1 cellular context compared by ENCODE assay signal in genomic region chr5:108696407-108696806, GRCh38.
TF ChIP-seq lines count a peak whose summit lies in the region.

No MANE protein-coding gene starts in this region.

TF ChIP-seq in HEK293, 187 proteins besides CTCF, POLR2A, EP300 and RAD21 (continued from another document and continues in another):
- TF ChIP-seq ZNF488 (tag by site-specific recombination; IDR thresholded peaks at IDR 0.05), result no peak
- TF ChIP-seq ZNF140 (tag by site-specific recombination; IDR thresholded peaks at IDR 0.05), result peak; percentile 50; the same call in 1 of the 2 replicates
- TF ChIP-seq ZNF664 (tag by site-specific recombination; IDR thresholded peaks at IDR 0.05), result no peak
- TF ChIP-seq ZFP37 (tag by site-specific recombination; IDR thresholded peaks at IDR 0.05), result no peak
- TF ChIP-seq ZNF423 (tag by site-specific recombination; IDR thresholded peaks at IDR 0.05), result no peak
- no peak for TF ChIP-seq ZNF692 (tag by site-specific recombination; IDR thresholded peaks at IDR 0.05)
- TF ChIP-seq ZNF658 (tag by site-specific recombination; IDR thresholded peaks at IDR 0.05), result no peak
- TF ChIP-seq OVOL3 (tag by site-specific recombination; IDR thresholded peaks at IDR 0.05), result no peak
- TF ChIP-seq ZSCAN16 (tag by site-specific recombination; IDR thresholded peaks at IDR 0.05), result no peak
- no peak for TF ChIP-seq GLI2 (tag by site-specific recombination; IDR thresholded peaks at IDR 0.05; ENCODE audit: borderline replicate concordance, low read depth)
- TF ChIP-seq ZNF174 (tag by site-specific recombination; IDR thresholded peaks at IDR 0.05), result no peak
- TF ChIP-seq ZNF660 (tag by site-specific recombination; IDR thresholded peaks at IDR 0.05), result no peak
- TF ChIP-seq ZNF155 (tag by site-specific recombination; IDR thresholded peaks at IDR 0.05), result no peak
- TF ChIP-seq, protein P1, sequence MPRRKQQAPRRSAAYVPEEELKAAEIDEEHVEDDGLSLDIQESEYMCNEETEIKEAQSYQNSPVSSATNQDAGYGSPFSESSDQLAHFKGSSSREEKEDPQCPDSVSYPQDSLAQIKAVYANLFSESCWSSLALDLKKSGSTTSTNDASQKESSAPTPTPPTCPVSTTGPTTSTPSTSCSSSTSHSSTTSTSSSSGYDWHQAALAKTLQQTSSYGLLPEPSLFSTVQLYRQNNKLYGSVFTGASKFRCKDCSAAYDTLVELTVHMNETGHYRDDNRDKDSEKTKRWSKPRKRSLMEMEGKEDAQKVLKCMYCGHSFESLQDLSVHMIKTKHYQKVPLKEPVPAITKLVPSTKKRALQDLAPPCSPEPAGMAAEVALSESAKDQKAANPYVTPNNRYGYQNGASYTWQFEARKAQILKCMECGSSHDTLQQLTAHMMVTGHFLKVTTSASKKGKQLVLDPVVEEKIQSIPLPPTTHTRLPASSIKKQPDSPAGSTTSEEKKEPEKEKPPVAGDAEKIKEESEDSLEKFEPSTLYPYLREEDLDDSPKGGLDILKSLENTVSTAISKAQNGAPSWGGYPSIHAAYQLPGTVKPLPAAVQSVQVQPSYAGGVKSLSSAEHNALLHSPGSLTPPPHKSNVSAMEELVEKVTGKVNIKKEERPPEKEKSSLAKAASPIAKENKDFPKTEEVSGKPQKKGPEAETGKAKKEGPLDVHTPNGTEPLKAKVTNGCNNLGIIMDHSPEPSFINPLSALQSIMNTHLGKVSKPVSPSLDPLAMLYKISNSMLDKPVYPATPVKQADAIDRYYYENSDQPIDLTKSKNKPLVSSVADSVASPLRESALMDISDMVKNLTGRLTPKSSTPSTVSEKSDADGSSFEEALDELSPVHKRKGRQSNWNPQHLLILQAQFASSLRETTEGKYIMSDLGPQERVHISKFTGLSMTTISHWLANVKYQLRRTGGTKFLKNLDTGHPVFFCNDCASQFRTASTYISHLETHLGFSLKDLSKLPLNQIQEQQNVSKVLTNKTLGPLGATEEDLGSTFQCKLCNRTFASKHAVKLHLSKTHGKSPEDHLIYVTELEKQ (tag by site-specific recombination; IDR thresholded peaks at IDR 0.05; ENCODE audit: borderline replicate concordance), result no peak
- TF ChIP-seq ZNF324 (tag by site-specific recombination; IDR thresholded peaks at IDR 0.05), result no peak
- no peak for TF ChIP-seq ZNF24 (tag by site-specific recombination; IDR thresholded peaks at IDR 0.05)
- TF ChIP-seq, protein P2, sequence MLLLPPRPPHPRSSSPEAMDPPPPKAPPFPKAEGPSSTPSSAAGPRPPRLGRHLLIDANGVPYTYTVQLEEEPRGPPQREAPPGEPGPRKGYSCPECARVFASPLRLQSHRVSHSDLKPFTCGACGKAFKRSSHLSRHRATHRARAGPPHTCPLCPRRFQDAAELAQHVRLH (tag by site-specific recombination; IDR thresholded peaks at IDR 0.05), result no peak
- TF ChIP-seq MYNN (tag by site-specific recombination; IDR thresholded peaks at IDR 0.05; ENCODE audit: borderline replicate concordance), result no peak
- TF ChIP-seq ZNF621 (tag by site-specific recombination; IDR thresholded peaks at IDR 0.05), result no peak
- no peak for TF ChIP-seq ZNF843 (tag by site-specific recombination; IDR thresholded peaks at IDR 0.05)
- no peak for TF ChIP-seq ZFP69B (tag by site-specific recombination; IDR thresholded peaks at IDR 0.05)
- no peak for TF ChIP-seq ZNF830 (tag by site-specific recombination; IDR thresholded peaks at IDR 0.05; ENCODE audit: low read depth)
- TF ChIP-seq ZNF768 (tag by site-specific recombination; IDR thresholded peaks at IDR 0.05), result no peak
- TF ChIP-seq ZBTB20 (tag by site-specific recombination; IDR thresholded peaks at IDR 0.05), result no peak
- no peak for TF ChIP-seq ZFP3 (tag by site-specific recombination; IDR thresholded peaks at IDR 0.05; ENCODE audit: low read depth)
- TF ChIP-seq ZNF211 (tag by site-specific recombination; IDR thresholded peaks at IDR 0.05; ENCODE audit: low read depth), result no peak
- TF ChIP-seq ZNF112 (tag by site-specific recombination; IDR thresholded peaks at IDR 0.05), result no peak
- TF ChIP-seq, protein P3, sequence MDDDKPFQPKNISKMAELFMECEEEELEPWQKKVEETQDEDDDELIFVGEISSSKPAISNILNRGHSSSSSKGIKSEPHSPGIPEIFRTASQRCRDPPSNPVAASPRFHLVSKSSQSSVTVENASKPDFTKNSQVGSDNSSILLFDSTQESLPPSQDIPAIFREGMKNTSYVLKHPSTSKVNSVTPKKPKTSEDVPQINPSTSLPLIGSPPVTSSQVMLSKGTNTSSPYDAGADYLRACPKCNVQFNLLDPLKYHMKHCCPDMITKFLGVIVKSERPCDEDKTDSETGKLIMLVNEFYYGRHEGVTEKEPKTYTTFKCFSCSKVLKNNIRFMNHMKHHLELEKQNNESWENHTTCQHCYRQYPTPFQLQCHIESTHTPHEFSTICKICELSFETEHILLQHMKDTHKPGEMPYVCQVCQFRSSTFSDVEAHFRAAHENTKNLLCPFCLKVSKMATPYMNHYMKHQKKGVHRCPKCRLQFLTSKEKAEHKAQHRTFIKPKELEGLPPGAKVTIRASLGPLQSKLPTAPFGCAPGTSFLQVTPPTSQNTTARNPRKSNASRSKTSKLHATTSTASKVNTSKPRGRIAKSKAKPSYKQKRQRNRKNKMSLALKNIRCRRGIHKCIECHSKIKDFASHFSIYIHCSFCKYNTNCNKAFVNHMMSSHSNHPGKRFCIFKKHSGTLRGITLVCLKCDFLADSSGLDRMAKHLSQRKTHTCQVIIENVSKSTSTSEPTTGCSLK (tag by site-specific recombination; IDR thresholded peaks at IDR 0.05), result no peak
- TF ChIP-seq ZNF792 (tag by site-specific recombination; IDR thresholded peaks at IDR 0.05), result no peak
- TF ChIP-seq ZNF37A (tag by site-specific recombination; IDR thresholded peaks at IDR 0.05), result no peak
- TF ChIP-seq ZNF175 (tag by site-specific recombination; IDR thresholded peaks at IDR 0.05), result no peak
- TF ChIP-seq ZNF10 (tag by site-specific recombination; IDR thresholded peaks at IDR 0.05), result no peak
- no peak for TF ChIP-seq ZNF704 (tag by site-specific recombination; IDR thresholded peaks at IDR 0.05)
- TF ChIP-seq ZNF558 (tag by site-specific recombination; IDR thresholded peaks at IDR 0.05), result peak; percentile 54; the same call in 1 of the 2 replicates
- TF ChIP-seq ZNF214 (tag by site-specific recombination; IDR thresholded peaks at IDR 0.05; ENCODE audit: borderline replicate concordance), result no peak
- no peak for TF ChIP-seq ZNF629 (tag by site-specific recombination; IDR thresholded peaks at IDR 0.05)
- TF ChIP-seq ZBTB26 (tag by site-specific recombination; optimal IDR thresholded peaks at IDR 0.05), result no peak
- TF ChIP-seq HIC1 (tag by site-specific recombination; IDR thresholded peaks at IDR 0.05), result no peak
- TF ChIP-seq ZNF341 (tag by site-specific recombination; IDR thresholded peaks at IDR 0.05; ENCODE audit: low read depth), result no peak
- TF ChIP-seq ZNF518A (tag by site-specific recombination; conservative IDR thresholded peaks at IDR 0.05; ENCODE audit: low read depth), result peak; percentile 73
- TF ChIP-seq, protein P4, sequence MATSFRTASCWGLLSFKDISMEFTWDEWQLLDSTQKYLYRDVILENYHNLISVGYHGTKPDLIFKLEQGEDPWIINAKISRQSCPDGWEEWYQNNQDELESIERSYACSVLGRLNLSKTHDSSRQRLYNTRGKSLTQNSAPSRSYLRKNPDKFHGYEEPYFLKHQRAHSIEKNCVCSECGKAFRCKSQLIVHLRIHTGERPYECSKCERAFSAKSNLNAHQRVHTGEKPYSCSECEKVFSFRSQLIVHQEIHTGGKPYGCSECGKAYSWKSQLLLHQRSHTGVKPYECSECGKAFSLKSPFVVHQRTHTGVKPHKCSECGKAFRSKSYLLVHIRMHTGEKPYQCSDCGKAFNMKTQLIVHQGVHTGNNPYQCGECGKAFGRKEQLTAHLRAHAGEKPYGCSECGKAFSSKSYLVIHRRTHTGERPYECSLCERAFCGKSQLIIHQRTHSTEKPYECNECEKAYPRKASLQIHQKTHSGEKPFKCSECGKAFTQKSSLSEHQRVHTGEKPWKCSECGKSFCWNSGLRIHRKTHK (tag by site-specific recombination; IDR thresholded peaks at IDR 0.05), result no peak
- TF ChIP-seq ZNF354C (tag by site-specific recombination; IDR thresholded peaks at IDR 0.05; ENCODE audit: borderline replicate concordance, low read depth), result no peak
- no peak for TF ChIP-seq KLF9 (tag by site-specific recombination; IDR thresholded peaks at IDR 0.05; ENCODE audit: low read depth)
- peak; percentile 72 for TF ChIP-seq ZNF426 (tag by site-specific recombination; IDR thresholded peaks at IDR 0.05)
- no peak for TF ChIP-seq ZNF654 (tag by site-specific recombination; IDR thresholded peaks at IDR 0.05; ENCODE audit: low read depth)
